23 cellular contexts compared by ENCODE assay signal in the genomic region with DNA sequence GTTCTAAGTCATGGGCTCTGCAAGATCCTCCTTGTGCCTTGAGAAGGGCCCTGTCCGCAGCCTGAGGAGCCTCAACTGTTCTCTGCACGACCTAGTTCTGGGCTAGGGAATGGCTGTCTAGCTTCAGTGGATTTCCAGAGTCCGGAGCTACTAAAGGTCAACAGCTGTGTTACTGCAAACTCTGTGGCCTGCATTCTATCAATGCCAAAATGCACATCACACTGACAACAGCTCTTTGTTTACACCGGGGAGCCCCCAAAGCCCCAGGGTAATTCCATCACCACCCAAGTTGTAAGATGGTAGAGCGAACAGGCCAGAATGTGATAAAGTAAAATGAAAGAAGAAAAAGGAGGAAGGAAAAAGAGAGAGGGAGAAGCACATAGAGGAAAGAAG.
DNase-seq lines count a peak whose midpoint lies in the region; ATAC-seq lines count a peak whose summit lies in the region.
"Had no signal": no experiment of that assay in that cellular context is flagged by ENCODE, and none has a peak within 500 bp of the region (broad histone marks: within the 10 kb centered on the region; RNA-seq: fewer than 3 reads in every experiment).

No MANE protein-coding gene starts in this region.

- DNase-seq in activated T-cell treated with anti-CD3 and anti-CD28 coated beads, Interleukin-2, amount 50 U/mL, for 72 hours = no peak
- DNase-seq in activated T-cell treated with anti-CD3 and anti-CD28 coated beads, Interleukin-2, amount 50 U/mL, for 1 hour = no peak
- peak; percentile 66 for DNase-seq in foreskin melanocyte
- DNase-seq in NCI-H2227 treated with DMSO at 0.1 percent for 48 hours (lab: John Stamatoyannopoulos, UW) = no peak
- DNase-seq in NK-92 treated with Interleukin-12 subunit alpha and Interleukin-12 subunit beta, amount 100 ng/mL, for 24 hours (lab: John Stamatoyannopoulos, UW) = no peak
- DNase-seq in activated T-helper 2 cell treated with anti-CD3 and anti-CD28 coated beads, Interferon-gamma antibody, Interleukin-2, Interleukin-4, amounts not matched to agents 10 μg/mL and 5 μg/mL and 100 μg/mL, durations not matched to agents 14 hours and 24 hours and 36 hours (ENCODE audit: low spot score) = no peak
- DNase-seq: activated CD4-positive, alpha-beta T cell treated with anti-CD3 and anti-CD28 coated beads for 1 hour; activated CD8-positive, alpha-beta memory T cell treated with anti-CD3 and anti-CD28 coated beads, Interleukin-2, amount 50 U/mL, for 4 hours; activated naive CD4-positive, alpha-beta T cell treated with Interleukin-2 at 50 U/mL for 16 hours; colonic mucosa; foreskin fibroblast; HFFc6; IMR-90; left lung; MM.1S; naive thymus-derived CD4-positive, alpha-beta T cell; NCI-H1694 treated with DMSO at 0.1 percent for 48 hours; spleen; transverse colon had no signal

- no peaks in the 10 kb centered on the region for H3K9me3 Mint-ChIP-seq in activated T-cell treated with anti-CD3 and anti-CD28 coated beads, Interleukin-2, amount 50 U/mL, for 72 hours
- H3K9me3 Mint-ChIP-seq in stimulated activated memory B cell treated with anti-CD40 and anti-IgM and Interleukin-4, amounts not matched to agents 10 μg/mL and 1 μg/mL and 100 μg/mL, for 72 hours = no peaks in the 10 kb centered on the region
- no peaks in the 10 kb centered on the region for H3K9me3 Mint-ChIP-seq in activated T-helper 2 cell treated with anti-CD3 and anti-CD28 coated beads, Interferon-gamma antibody, Interleukin-2, Interleukin-4, amounts not matched to agents 10 μg/mL and 5 μg/mL and 100 μg/mL, durations not matched to agents 14 hours and 24 hours and 36 hours
- H3K9me3 Mint-ChIP-seq: T-helper 2 cell treated with Interferon-gamma antibody and Interleukin-4, amounts not matched to agents 5 μg/mL and 100 μg/mL, for 36 hours had no signal

- peaks cover 6% of the 10 kb centered on the region for H3K4me1 Mint-ChIP-seq in activated T-cell treated with anti-CD3 and anti-CD28 coated beads, Interleukin-2, amount 50 U/mL, for 72 hours (ENCODE audit: low read depth)
- peaks cover 19% of the 10 kb centered on the region for H3K4me1 Mint-ChIP-seq in stimulated activated memory B cell treated with anti-CD40 and anti-IgM and Interleukin-4, amounts not matched to agents 10 μg/mL and 1 μg/mL and 100 μg/mL, for 72 hours
- peaks cover 4% of the 10 kb centered on the region for H3K4me1 Mint-ChIP-seq in activated T-helper 2 cell treated with anti-CD3 and anti-CD28 coated beads, Interferon-gamma antibody, Interleukin-2, Interleukin-4, amounts not matched to agents 10 μg/mL and 5 μg/mL and 100 μg/mL, durations not matched to agents 14 hours and 24 hours and 36 hours (ENCODE audit: low read depth)

- no peak for ATAC-seq in activated T-cell treated with anti-CD3 and anti-CD28 coated beads, Interleukin-2, amount 50 U/mL, for 72 hours (replicated peaks in 1 of 2)
- ATAC-seq in HG03159 (IDR thresholded peaks at IDR 0.05; ENCODE audit: unreplicated experiment) = peak; percentile 31
- peak; percentile 57 for ATAC-seq in stimulated activated memory B cell treated with anti-CD40 and anti-IgM and Interleukin-4, amounts not matched to agents 10 μg/mL and 1 μg/mL and 100 μg/mL, for 72 hours
- ATAC-seq: left lung; naive thymus-derived CD4-positive, alpha-beta T cell had no signal

- H3K4me3 Mint-ChIP-seq in activated T-cell treated with anti-CD3 and anti-CD28 coated beads, Interleukin-2, amount 50 U/mL, for 72 hours = no peak overlapping the region
- H3K4me3 Mint-ChIP-seq in stimulated activated memory B cell treated with anti-CD40 and anti-IgM and Interleukin-4, amounts not matched to agents 10 μg/mL and 1 μg/mL and 100 μg/mL, for 72 hours = peak overlapping the region; percentile 2
- no peak overlapping the region for H3K4me3 Mint-ChIP-seq in activated T-helper 2 cell treated with anti-CD3 and anti-CD28 coated beads, Interferon-gamma antibody, Interleukin-2, Interleukin-4, amounts not matched to agents 10 μg/mL and 5 μg/mL and 100 μg/mL, durations not matched to agents 14 hours and 24 hours and 36 hours (ENCODE audit: low read depth)
- H3K4me3 Mint-ChIP-seq: CD14-positive monocyte; HFFc6; naive thymus-derived CD4-positive, alpha-beta T cell; T-helper 2 cell treated with Interferon-gamma antibody and Interleukin-4, amounts not matched to agents 5 μg/mL and 100 μg/mL, for 36 hours had no signal

- H3K36me3 Mint-ChIP-seq in activated T-cell treated with anti-CD3 and anti-CD28 coated beads, Interleukin-2, amount 50 U/mL, for 72 hours (ENCODE audit: insufficient read depth in 2 of 2) = no peaks in the 10 kb centered on the region
- H3K36me3 Mint-ChIP-seq in stimulated activated memory B cell treated with anti-CD40 and anti-IgM and Interleukin-4, amounts not matched to agents 10 μg/mL and 1 μg/mL and 100 μg/mL, for 72 hours = no peaks in the 10 kb centered on the region
- H3K36me3 Mint-ChIP-seq in activated T-helper 2 cell treated with anti-CD3 and anti-CD28 coated beads, Interferon-gamma antibody, Interleukin-2, Interleukin-4, amounts not matched to agents 10 μg/mL and 5 μg/mL and 100 μg/mL, durations not matched to agents 14 hours and 24 hours and 36 hours (ENCODE audit: low read depth) = no peaks in the 10 kb centered on the region
- H3K36me3 Mint-ChIP-seq: CD14-positive monocyte had no signal

- intact Hi-C loops in activated T-helper 2 cell treated with anti-CD3 and anti-CD28 coated beads, Interferon-gamma antibody, Interleukin-2, Interleukin-4, amounts not matched to agents 10 μg/mL and 5 μg/mL and 100 μg/mL, durations not matched to agents 14 hours and 24 hours and 36 hours (cut with micrococcal nuclease) = no loop called here

- H3K27ac Mint-ChIP-seq in activated T-cell treated with anti-CD3 and anti-CD28 coated beads, Interleukin-2, amount 50 U/mL, for 72 hours = peak overlapping the region; percentile 92
- H3K27ac Mint-ChIP-seq in stimulated activated memory B cell treated with anti-CD40 and anti-IgM and Interleukin-4, amounts not matched to agents 10 μg/mL and 1 μg/mL and 100 μg/mL, for 72 hours = peak overlapping the region; percentile 91
- H3K27ac Mint-ChIP-seq in activated T-helper 2 cell treated with anti-CD3 and anti-CD28 coated beads, Interferon-gamma antibody, Interleukin-2, Interleukin-4, amounts not matched to agents 10 μg/mL and 5 μg/mL and 100 μg/mL, durations not matched to agents 14 hours and 24 hours and 36 hours = no peak overlapping the region
- H3K27ac Mint-ChIP-seq: HFFc6; naive thymus-derived CD4-positive, alpha-beta T cell; T-helper 2 cell treated with Interferon-gamma antibody and Interleukin-4, amounts not matched to agents 5 μg/mL and 100 μg/mL, for 36 hours had no signal

- peaks cover 6% of the 10 kb centered on the region for H3K27me3 Mint-ChIP-seq in activated T-cell treated with anti-CD3 and anti-CD28 coated beads, Interleukin-2, amount 50 U/mL, for 72 hours (ENCODE audit: low read depth)
- no peaks in the 10 kb centered on the region for H3K27me3 Mint-ChIP-seq in stimulated activated memory B cell treated with anti-CD40 and anti-IgM and Interleukin-4, amounts not matched to agents 10 μg/mL and 1 μg/mL and 100 μg/mL, for 72 hours
- H3K27me3 Mint-ChIP-seq in activated T-helper 2 cell treated with anti-CD3 and anti-CD28 coated beads, Interferon-gamma antibody, Interleukin-2, Interleukin-4, amounts not matched to agents 10 μg/mL and 5 μg/mL and 100 μg/mL, durations not matched to agents 14 hours and 24 hours and 36 hours (ENCODE audit: low read depth) = peaks cover 1% of the 10 kb centered on the region
- H3K27me3 Mint-ChIP-seq: naive thymus-derived CD4-positive, alpha-beta T cell had no signal

Comparison
In these comparisons a context has a peak if more than half of its experiments do, and no peak if none do; other contexts are left out.
1. ATAC-seq: peak in HG03159 (single experiment) and stimulated activated memory B cell treated with anti-CD40 and anti-IgM and Interleukin-4, amounts not matched to agents 10 μg/mL and 1 μg/mL and 100 μg/mL, for 72 hours (single experiment); none in activated T-cell treated with anti-CD3 and anti-CD28 coated beads, Interleukin-2, amount 50 U/mL, for 72 hours (0 of 2).